In genomic region chr1:32091591-32091990, GRCh38 we compare ENCODE assay signal across 5 cellular contexts.
"Had no signal": no experiment of that assay in that cellular context is flagged by ENCODE, and none has a peak within 500 bp of the region (broad histone marks: within the 10 kb centered on the region; RNA-seq: fewer than 3 reads in every experiment).

No MANE protein-coding gene starts in this region.

- DNase-seq: H9, HCEC 1CT, IMR-90 had no signal

- H3K4me3 ChIP-seq: GM23338, K562 had no signal

- H3K4me2 ChIP-seq: GM23338 had no signal

- H2AFZ ChIP-seq: GM23338 had no signal
